19 cellular contexts compared by ENCODE assay signal in the genomic region with DNA sequence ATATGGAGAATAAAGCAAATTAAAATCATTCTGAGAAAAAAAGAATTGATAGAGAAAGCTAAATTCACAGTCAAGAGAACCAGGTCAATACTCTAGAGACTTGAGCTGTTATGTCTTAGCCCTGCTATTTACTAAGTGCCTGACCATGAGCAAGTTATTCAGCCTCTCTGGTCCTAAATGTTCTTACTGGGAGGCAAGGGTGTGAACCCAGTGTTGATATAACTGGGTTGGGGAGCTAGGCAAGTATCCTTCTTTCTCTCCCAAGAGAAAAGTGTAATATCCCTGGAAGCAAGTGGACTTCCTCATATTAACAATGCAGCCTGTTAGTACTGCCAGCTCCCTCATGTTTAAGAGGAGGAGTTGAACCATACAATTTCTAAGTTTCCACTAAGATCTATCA.
A peak's percentile ranks its signal among the peaks of the same experiment; 100 is the strongest.
DNase-seq lines count a peak whose midpoint lies in the region; ATAC-seq and TF ChIP-seq lines count a peak whose summit lies in the region.
"Had no signal": no experiment of that assay in that cellular context is flagged by ENCODE, and none has a peak within 500 bp of the region (broad histone marks: within the 10 kb centered on the region; RNA-seq: fewer than 3 reads in every experiment).

No MANE protein-coding gene starts in this region.

- TF ChIP-seq CTCF in right atrium auricular region (IDR thresholded peaks at IDR 0.05) = no peak

- H3K4me1 ChIP-seq in right cardiac atrium (ENCODE audit: control insufficient read depth, insufficient read depth, low read length) (no peaks in the 10 kb centered on the region), right atrium auricular region (no peaks in the 10 kb centered on the region)
- H3K4me1 ChIP-seq: BE2C, BLaER1 had no signal

- ATAC-seq in Right ventricle myocardium inferior = peak; percentile 50
- ATAC-seq in right cardiac atrium = no peak
- peak; percentile 63 for ATAC-seq in left ventricle myocardium superior
- no peak for ATAC-seq in HG03354 (IDR thresholded peaks at IDR 0.05; ENCODE audit: poor library complexity, severe bottlenecking, unreplicated experiment)
- ATAC-seq: GM12878 had no signal

- H3K4me3 ChIP-seq in right cardiac atrium (ENCODE audit: low read length) (no peak overlapping the region), right atrium auricular region (no peak overlapping the region)
- H3K4me3 ChIP-seq: BLaER1, GM12878 had no signal

- intact Hi-C loops in Right ventricle myocardium inferior (cut with DNase I) (no loop called here), right cardiac atrium (cut with DNase I) (no loop called here), left ventricle myocardium superior (cut with micrococcal nuclease) (no loop called here)

- no peaks in the 10 kb centered on the region for H3K36me3 ChIP-seq in right atrium auricular region
- H3K36me3 ChIP-seq: BE2C, BLaER1 had no signal

- H3K27me3 ChIP-seq in right cardiac atrium (ENCODE audit: control insufficient read depth, insufficient read depth) = no peaks in the 10 kb centered on the region
- H3K27me3 ChIP-seq in right atrium auricular region = no peaks in the 10 kb centered on the region
- H3K27me3 ChIP-seq: BE2C, BLaER1 had no signal

- H3K27ac ChIP-seq in right cardiac atrium (ENCODE audit: low read length) (no peak overlapping the region), right atrium auricular region (no peak overlapping the region)
- H3K27ac ChIP-seq: BLaER1 had no signal

- no peaks in the 10 kb centered on the region for H3K9me3 ChIP-seq in right cardiac atrium (ENCODE audit: control insufficient read depth, low read length)
- peaks cover 4 to 18% of the 10 kb centered on the region in 2 donors for H3K9me3 ChIP-seq in right atrium auricular region
- H3K9me3 ChIP-seq: BE2C had no signal

- DNase-seq in Right ventricle myocardium inferior (ENCODE audit: missing footprints) = no peak
- no peak for DNase-seq in right cardiac atrium
- DNase-seq in left ventricle myocardium superior = no peak
- DNase-seq in right atrium auricular region (ENCODE audit: low spot score) = no peak
- peak; percentile 1 for DNase-seq in NCI-H446 treated with DMSO at 0.1 percent for 48 hours (lab: John Stamatoyannopoulos, UW)
- no peak for DNase-seq in globus pallidus (ENCODE audit: low spot score)
- DNase-seq: 8988T; ACHN; BE2C; Calu3; CD4-positive, alpha-beta memory T cell; CD4-positive, CD25-positive, alpha-beta regulatory T cell; CD8-positive, alpha-beta memory T cell; COR-L47; DMS79 treated with DMSO at 0.1 percent for 48 hours; GDM1 had no signal

Comparison
In these comparisons a context has a peak if more than half of its experiments do, and no peak if none do; other contexts are left out.
1. ATAC-seq: peak in Right ventricle myocardium inferior (single experiment) and left ventricle myocardium superior (single experiment); none in right cardiac atrium (0 of 2) and HG03354 (single experiment).